ENCODE assay signal across 19 cellular contexts in genomic region chr1:38239258-38239657, GRCh38.
"Had no signal": no experiment of that assay in that cellular context is flagged by ENCODE, and none has a peak within 500 bp of the region (broad histone marks: within the 10 kb centered on the region; RNA-seq: fewer than 3 reads in every experiment).

No MANE protein-coding gene starts in this region.

- H3K9me3 Mint-ChIP-seq: stimulated activated naive B cell treated with anti-CD40 and anti-IgM and Interleukin-4, amounts not matched to agents 10 μg/mL and 1 μg/mL and 100 μg/mL, for 72 hours had no signal

- H3K4me1 ChIP-seq: heart left ventricle, sigmoid colon had no signal

- H3K27me3 ChIP-seq: heart left ventricle, sigmoid colon had no signal

- H3K4me1 Mint-ChIP-seq: naive B cell; nephron; stimulated activated naive B cell treated with anti-CD40 and anti-IgM and Interleukin-4, amounts not matched to agents 10 μg/mL and 1 μg/mL and 100 μg/mL, for 72 hours had no signal

- ATAC-seq: esophagus mucosa; heart left ventricle; left colon; left ventricle myocardium superior; stimulated activated naive B cell treated with anti-CD40 and anti-IgM and Interleukin-4, amounts not matched to agents 10 μg/mL and 1 μg/mL and 100 μg/mL, for 72 hours had no signal

- H3K4me3 Mint-ChIP-seq: naive B cell; nephron; stimulated activated naive B cell treated with anti-CD40 and anti-IgM and Interleukin-4, amounts not matched to agents 10 μg/mL and 1 μg/mL and 100 μg/mL, for 72 hours had no signal

- DNase-seq: cortex of kidney; dorsolateral prefrontal cortex; effector CD8-positive, alpha-beta T cell; heart left ventricle; hippocampal formation; left colon; left ventricle myocardium superior; mesenchymal stem cell; naive B cell; posterior cingulate gyrus; sigmoid colon; stimulated activated CD4-positive, alpha-beta T cell treated with anti-CD3 and anti-CD28 coated beads, Interleukin-2, amount 100 ng/mL, for 24 hours; stimulated activated CD4-positive, alpha-beta T cell treated with anti-CD3 and anti-CD28 coated beads, Interleukin-4, amount 100 ng/mL, for 4 hours; stimulated activated naive B cell treated with anti-CD40 and anti-IgM and Interleukin-4, amounts not matched to agents 10 μg/mL and 1 μg/mL and 100 μg/mL, for 72 hours; trophoblast cell had no signal

- H3K27ac Mint-ChIP-seq: naive B cell; nephron; stimulated activated naive B cell treated with anti-CD40 and anti-IgM and Interleukin-4, amounts not matched to agents 10 μg/mL and 1 μg/mL and 100 μg/mL, for 72 hours had no signal

- H3K36me3 Mint-ChIP-seq: naive B cell; stimulated activated naive B cell treated with anti-CD40 and anti-IgM and Interleukin-4, amounts not matched to agents 10 μg/mL and 1 μg/mL and 100 μg/mL, for 72 hours had no signal

- H3K4me3 ChIP-seq: dorsolateral prefrontal cortex, heart left ventricle, lung, sigmoid colon, skin epidermis had no signal

- H3K36me3 ChIP-seq: heart left ventricle, sigmoid colon had no signal

- H3K27ac ChIP-seq: dorsolateral prefrontal cortex, heart left ventricle, sigmoid colon, skin epidermis had no signal

- H3K9me3 ChIP-seq: heart left ventricle, sigmoid colon had no signal
